In the genomic region with DNA sequence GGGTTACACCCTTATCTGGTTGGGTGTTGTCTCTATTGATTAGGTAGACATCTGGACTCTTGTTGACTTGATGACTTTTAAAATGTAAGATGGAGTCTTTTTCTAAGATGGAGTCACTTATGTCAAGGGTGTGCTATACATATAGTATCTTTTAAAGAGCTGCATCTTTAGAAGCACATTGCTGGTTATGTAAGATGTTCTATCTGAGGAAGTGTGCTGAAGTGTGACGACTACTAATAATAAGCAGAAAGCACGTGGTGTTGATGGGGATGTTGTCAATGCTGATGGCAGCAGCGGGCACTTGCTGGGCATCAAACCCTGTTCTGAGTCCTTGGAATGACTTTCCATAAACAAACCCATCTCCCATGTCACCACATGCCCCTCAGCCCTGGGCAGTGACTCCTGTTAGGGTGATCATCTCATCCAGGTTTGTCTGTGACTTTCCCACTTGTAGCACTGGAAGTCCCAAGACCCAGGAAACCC, we compare ENCODE assay signal across 13 cellular contexts.
A peak's percentile ranks its signal among the peaks of the same experiment; 100 is the strongest.
DNase-seq lines count a peak whose midpoint lies in the region; ATAC-seq and TF ChIP-seq lines count a peak whose summit lies in the region.
"Had no signal": no experiment of that assay in that cellular context is flagged by ENCODE, and none has a peak within 500 bp of the region (broad histone marks: within the 10 kb centered on the region; RNA-seq: fewer than 3 reads in every experiment).

No MANE protein-coding gene starts in this region.

- no peak overlapping the region for H3K4me3 Mint-ChIP-seq in T-cell
- H3K4me3 Mint-ChIP-seq in natural killer cell treated with Interleukin-12 subunit alpha and Interleukin-12 subunit beta and Interleukin-15 and Interleukin-18, amount 100 ng/mL, for 72 hours: no peak overlapping the region
- H3K4me3 Mint-ChIP-seq: activated CD4-positive, alpha-beta T cell treated with anti-CD3 and anti-CD28 coated beads, Interleukin-2, amount 10 ng/mL, durations not matched to agents 24 days and 14 days; GM23338; stimulated activated effector memory CD8-positive, alpha-beta T cell treated with anti-CD3 and anti-CD28 coated beads, Interleukin-12 subunit alpha, Interleukin-12 subunit beta, amount 100 ng/mL, for 72 hours had no signal

- H3K9me3 ChIP-seq in Peyer's patch (no peaks in the 10 kb centered on the region), upper lobe of right lung (no peaks in the 10 kb centered on the region)

- peak; percentile 82 for ATAC-seq in upper lobe of right lung
- no peak for ATAC-seq in T-cell (replicated peaks in 1 of 4)
- ATAC-seq in HG03469 (IDR thresholded peaks at IDR 0.05; ENCODE audit: unreplicated experiment): no peak
- ATAC-seq in natural killer cell treated with Interleukin-12 subunit alpha and Interleukin-12 subunit beta and Interleukin-15 and Interleukin-18, amount 100 ng/mL, for 72 hours: no peak
- ATAC-seq: GM23338; stimulated activated effector memory CD8-positive, alpha-beta T cell treated with anti-CD3 and anti-CD28 coated beads, Interleukin-12 subunit alpha, Interleukin-12 subunit beta, amount 100 ng/mL, for 72 hours had no signal

- no peak for TF ChIP-seq POLR2A in Peyer's patch (IDR thresholded peaks at IDR 0.05)
- TF ChIP-seq POLR2A in erythroblast (IDR thresholded peaks at IDR 0.05; ENCODE audit: low read length): no peak

- intact Hi-C loops in upper lobe of right lung (cut with DNase I): no loop called here

- H3K36me3 Mint-ChIP-seq in T-cell: no peaks in the 10 kb centered on the region
- no peaks in the 10 kb centered on the region for H3K36me3 Mint-ChIP-seq in natural killer cell treated with Interleukin-12 subunit alpha and Interleukin-12 subunit beta and Interleukin-15 and Interleukin-18, amount 100 ng/mL, for 72 hours
- H3K36me3 Mint-ChIP-seq: stimulated activated effector memory CD8-positive, alpha-beta T cell treated with anti-CD3 and anti-CD28 coated beads, Interleukin-12 subunit alpha, Interleukin-12 subunit beta, amount 100 ng/mL, for 72 hours had no signal

- CTCF ChIA-PET in T-cell (lab: Charles Lee): no interaction called here

- H3K27ac ChIP-seq in Peyer's patch: peak overlapping the region in 3 of 4 donors; percentile 14 to 66 (median 63)
- peak overlapping the region; percentile 73 for H3K27ac ChIP-seq in upper lobe of right lung

- no peaks in the 10 kb centered on the region for H3K4me1 Mint-ChIP-seq in T-cell
- H3K4me1 Mint-ChIP-seq in natural killer cell treated with Interleukin-12 subunit alpha and Interleukin-12 subunit beta and Interleukin-15 and Interleukin-18, amount 100 ng/mL, for 72 hours (ENCODE audit: low read depth in 2 of 2): no peaks in the 10 kb centered on the region
- H3K4me1 Mint-ChIP-seq: activated CD4-positive, alpha-beta T cell treated with anti-CD3 and anti-CD28 coated beads, Interleukin-2, amount 10 ng/mL, durations not matched to agents 24 days and 14 days; stimulated activated effector memory CD8-positive, alpha-beta T cell treated with anti-CD3 and anti-CD28 coated beads, Interleukin-12 subunit alpha, Interleukin-12 subunit beta, amount 100 ng/mL, for 72 hours had no signal

- no peaks in the 10 kb centered on the region for H3K27me3 ChIP-seq in Peyer's patch
- no peaks in the 10 kb centered on the region for H3K27me3 ChIP-seq in upper lobe of right lung

- TF ChIP-seq CTCF in Peyer's patch (IDR thresholded peaks at IDR 0.05) (no peak), upper lobe of right lung (IDR thresholded peaks at IDR 0.05) (no peak)

- DNase-seq in Peyer's patch (no peak), erythroblast (lab: John Stamatoyannopoulos, UW) (peak; percentile 5 to 60), mesenteric fat pad (ENCODE audit: low spot score) (peak; percentile 41), upper lobe of right lung (no peak), T-cell (no peak), NCI-H446 (lab: John Stamatoyannopoulos, UW) (no peak)
- DNase-seq in natural killer cell treated with Interleukin-12 subunit alpha and Interleukin-12 subunit beta and Interleukin-15 and Interleukin-18, amount 100 ng/mL, for 72 hours (ENCODE audit: low spot score): no peak
- DNase-seq: activated CD4-positive, alpha-beta T cell treated with anti-CD3 and anti-CD28 coated beads, Interleukin-2, amount 10 ng/mL, durations not matched to agents 24 days and 14 days; activated naive CD4-positive, alpha-beta T cell treated with anti-CD3 and anti-CD28 coated beads, Interleukin-2, amount 50 U/mL, for 16 hours; NCI-H1417 treated with DMSO at 0.1 percent for 48 hours had no signal

- H3K27ac Mint-ChIP-seq in T-cell: no peak overlapping the region
- no peak overlapping the region for H3K27ac Mint-ChIP-seq in natural killer cell treated with Interleukin-12 subunit alpha and Interleukin-12 subunit beta and Interleukin-15 and Interleukin-18, amount 100 ng/mL, for 72 hours
- H3K27ac Mint-ChIP-seq: activated CD4-positive, alpha-beta T cell treated with anti-CD3 and anti-CD28 coated beads, Interleukin-2, amount 10 ng/mL, durations not matched to agents 24 days and 14 days; GM23338; stimulated activated effector memory CD8-positive, alpha-beta T cell treated with anti-CD3 and anti-CD28 coated beads, Interleukin-12 subunit alpha, Interleukin-12 subunit beta, amount 100 ng/mL, for 72 hours had no signal

- no peaks in the 10 kb centered on the region for H3K9me3 Mint-ChIP-seq in T-cell
- no peaks in the 10 kb centered on the region for H3K9me3 Mint-ChIP-seq in natural killer cell treated with Interleukin-12 subunit alpha and Interleukin-12 subunit beta and Interleukin-15 and Interleukin-18, amount 100 ng/mL, for 72 hours
- H3K9me3 Mint-ChIP-seq: activated CD4-positive, alpha-beta T cell treated with anti-CD3 and anti-CD28 coated beads, Interleukin-2, amount 10 ng/mL, durations not matched to agents 24 days and 14 days; GM23338; stimulated activated effector memory CD8-positive, alpha-beta T cell treated with anti-CD3 and anti-CD28 coated beads, Interleukin-12 subunit alpha, Interleukin-12 subunit beta, amount 100 ng/mL, for 72 hours had no signal

- no peak overlapping the region for H3K4me3 ChIP-seq in Peyer's patch
- H3K4me3 ChIP-seq in upper lobe of right lung: no peak overlapping the region
- H3K4me3 ChIP-seq: GM23338 had no signal

- H3K27me3 Mint-ChIP-seq in T-cell: peaks cover 26 to 50% of the 10 kb centered on the region in 2 donors
- peaks cover 15 to 41% of the 10 kb centered on the region in 2 donors for H3K27me3 Mint-ChIP-seq in natural killer cell treated with Interleukin-12 subunit alpha and Interleukin-12 subunit beta and Interleukin-15 and Interleukin-18, amount 100 ng/mL, for 72 hours

- POLR2A ChIA-PET in T-cell (lab: Charles Lee): no interaction called here

- H3K4me1 ChIP-seq in Peyer's patch (peaks cover 0 to 14% (median 0%) of the 10 kb centered on the region in 4 donors), upper lobe of right lung (peaks cover 20% of the 10 kb centered on the region)

- H3K36me3 ChIP-seq in Peyer's patch (no peaks in the 10 kb centered on the region), upper lobe of right lung (no peaks in the 10 kb centered on the region)

Comparison
In these comparisons a context has a peak if more than half of its experiments do, and no peak if none do; other contexts are left out.
1. DNase-seq: peak in erythroblast (2 of 2) and mesenteric fat pad (single experiment); none in Peyer's patch (0 of 3), upper lobe of right lung (single experiment), T-cell (0 of 34), NCI-H446 (0 of 2) and natural killer cell treated with Interleukin-12 subunit alpha and Interleukin-12 subunit beta and Interleukin-15 and Interleukin-18, amount 100 ng/mL, for 72 hours (single experiment).